Comparison of ENCODE assay signal across 20 cellular contexts in genomic region chr2:187013058-187013457, GRCh38.
"Had no signal": no experiment of that assay in that cellular context is flagged by ENCODE, and none has a peak within 500 bp of the region (broad histone marks: within the 10 kb centered on the region; RNA-seq: fewer than 3 reads in every experiment).

No MANE protein-coding gene starts in this region.

- H3K27me3 ChIP-seq: cardiac muscle cell, gastrocnemius medialis, right lobe of liver, testis, vagina had no signal

- DNase-seq: activated CD4-positive, alpha-beta T cell treated with anti-CD3 and anti-CD28 coated beads, Interleukin-2, amount 10 ng/mL, durations not matched to agents 7 days and 5 days; activated CD4-positive, CD25-positive, alpha-beta regulatory T cell treated with anti-CD3 and anti-CD28 coated beads, Interleukin-2, amount 50 U/mL, for 72 hours; activated CD8-positive, alpha-beta T cell treated with anti-CD3 and anti-CD28 coated beads for 36 hours; activated gamma-delta T cell; activated naive CD4-positive, alpha-beta T cell treated with anti-CD3 and anti-CD28 coated beads, Interleukin-2, amount 50 U/mL, for 16 hours; activated naive CD8-positive, alpha-beta T cell treated with anti-CD3 and anti-CD28 coated beads, Interleukin-2, amount 50 U/mL, for 24 hours; effector CD4-positive, alpha-beta T cell; gastrocnemius medialis; hippocampal formation; left ventricle myocardium inferior; nucleus accumbens; right lobe of liver; stimulated activated CD4-positive, alpha-beta T cell treated with anti-CD3 and anti-CD28 coated beads, Interleukin-2, amount 100 ng/mL, for 48 hours; stimulated activated CD8-positive, alpha-beta memory T cell treated with anti-CD3 and anti-CD28 coated beads, Interleukin-4, amount 100 ng/mL, for 48 hours; stimulated activated naive B cell treated with anti-CD40 and anti-IgM and Interleukin-4, amounts not matched to agents 10 μg/mL and 1 μg/mL and 100 μg/mL, for 72 hours; testis; WERI-Rb-1 had no signal

- ATAC-seq: activated CD8-positive, alpha-beta T cell treated with anti-CD3 and anti-CD28 coated beads for 36 hours; activated naive CD8-positive, alpha-beta T cell treated with anti-CD3 and anti-CD28 coated beads, Interleukin-2, amount 50 U/mL, for 24 hours; esophagus mucosa; gastrocnemius medialis; right lobe of liver; stimulated activated naive B cell treated with anti-CD40 and anti-IgM and Interleukin-4, amounts not matched to agents 10 μg/mL and 1 μg/mL and 100 μg/mL, for 72 hours had no signal

- H3K9me3 ChIP-seq: gastrocnemius medialis, left ventricle myocardium inferior, right lobe of liver, testis, vagina had no signal

- H3K27ac ChIP-seq: cardiac muscle cell, gastrocnemius medialis, left ventricle myocardium inferior, right lobe of liver, testis, vagina, WERI-Rb-1 had no signal

- H3K36me3 ChIP-seq: cardiac muscle cell, gastrocnemius medialis, left ventricle myocardium inferior, right lobe of liver, vagina, WERI-Rb-1 had no signal

- H3K4me3 ChIP-seq: cardiac muscle cell, gastrocnemius medialis, left ventricle myocardium inferior, right lobe of liver, testis, vagina had no signal

- H3K4me1 ChIP-seq: right lobe of liver, testis, vagina had no signal
